In the genomic region with DNA sequence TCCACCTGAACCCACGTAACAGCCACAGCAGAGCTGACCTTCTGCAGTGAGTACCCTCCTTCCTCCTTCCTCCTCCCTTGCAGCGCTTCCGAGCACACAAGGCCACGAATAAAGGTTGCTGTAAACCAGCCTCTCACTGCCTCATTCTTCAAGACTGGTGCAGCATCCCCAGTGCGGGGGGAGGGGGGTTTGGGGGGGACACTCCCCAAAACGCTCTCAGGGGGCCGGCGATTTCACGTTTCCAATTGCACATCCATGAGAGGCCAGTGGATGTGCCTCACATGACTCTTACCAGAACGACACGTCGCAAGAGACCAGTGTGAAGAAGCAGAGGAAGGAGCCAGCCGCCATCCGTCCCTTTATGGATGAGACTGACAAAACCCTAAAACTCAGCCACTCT, we compare ENCODE assay signal across 1 cellular context.
TF ChIP-seq lines count a peak whose summit lies in the region.

No MANE protein-coding gene starts in this region.

TF ChIP-seq in H1, 55 proteins besides CTCF, POLR2A, EP300 and RAD21:
- 0 out of 2 replicates have a peak, but pooled peaks have one; percentile 34 for TF ChIP-seq POLR2AphosphoS5 (IDR thresholded peaks at IDR 0.05; ENCODE audit: low read depth, low read length)
- no peak for TF ChIP-seq RFX5 (IDR thresholded peaks at IDR 0.05; ENCODE audit: borderline replicate concordance, low read depth, low read length)
- no peak for TF ChIP-seq SRF (IDR thresholded peaks at IDR 0.05; ENCODE audit: low read depth, low read length)
